7 cellular contexts compared by ENCODE assay signal in genomic region chr6:35452186-35453090, GRCh38. TPM values are rescaled to one million over a fixed set of nuclear protein-coding genes. Genes with fewer than 3 reads are reported as not detected.
DNase-seq lines count a peak whose midpoint lies in the region; ATAC-seq and TF ChIP-seq lines count a peak whose summit lies in the region.

TSS of gene FANCE (plus strand) at chr6:35452338. CDS start at chr6:35452546, 208 bp downstream.

- no peaks in the 10 kb centered on the region for H4K20me1 ChIP-seq in hepatocyte (ENCODE audit: insufficient read depth, poor library complexity, severe bottlenecking)

- no peaks in the 10 kb centered on the region for H3K27me3 ChIP-seq in hepatocyte

- H3K4me3 ChIP-seq in hepatocyte, result peak within 1 kb of the TSS; percentile 56

- no peaks in the 10 kb centered on the region for H3K36me3 ChIP-seq in hepatocyte (replicated peaks; ENCODE audit: insufficient read depth, low read depth)

- H2AFZ ChIP-seq in hepatocyte, result peak within 1 kb of the TSS; percentile 73

- no peak for TF ChIP-seq CTCF in hepatocyte (IDR thresholded peaks at IDR 0.05; ENCODE audit: poor library complexity)

- peaks cover 16% of the 10 kb centered on the region for H3K4me1 ChIP-seq in hepatocyte (ENCODE audit: insufficient read depth)

- H3K9me2 ChIP-seq in hepatocyte (replicated peaks; ENCODE audit: insufficient read depth), result no peaks in the 10 kb centered on the region

- H3K4me2 ChIP-seq in hepatocyte, result peak within 1 kb of the TSS; percentile 94

- H3K79me2 ChIP-seq in hepatocyte, result peaks cover 15% of the 10 kb centered on the region

- peak within 1 kb of the TSS; percentile 79 for H3K27ac ChIP-seq in hepatocyte

- H3K9me3 ChIP-seq in hepatocyte (ENCODE audit: low read depth), result no peaks in the 10 kb centered on the region

- DNase-seq in NCI-H2029 (lab: John Stamatoyannopoulos, UW) (peak; percentile 80), T1000 (lab: John Stamatoyannopoulos, UW) (peak; percentile 95), astrocyte of the hippocampus (ENCODE audit: low read depth, low spot score) (peak; percentile 97), hepatocyte (ENCODE audit: low spot score) (peak; percentile 98), retina (peak; percentile 95)

- peak; percentile 71 for ATAC-seq in GM18519 (IDR thresholded peaks at IDR 0.05; ENCODE audit: low FRiP score, unreplicated experiment)
- ATAC-seq in HG02973 (IDR thresholded peaks at IDR 0.05; ENCODE audit: unreplicated experiment), result peak; percentile 79

- WGBS in hepatocyte (ENCODE audit: low lambda C conversion rate, missing lambda C conversion rate), result 3% methylated on average over 67 of the region's 87 CpGs

RNA-seq across cellular contexts. Expression of gene FANCE, which starts in this region (rescaled TPM):
- 8.7 and 9.0 TPM in 2 replicates for total RNA-seq in hepatocyte
- polyA plus RNA-seq in hepatocyte, result 3.7 and 4.1 TPM in 2 replicates

Comparison
In these comparisons a context has a peak if more than half of its experiments do, and no peak if none do; other contexts are left out.
1. Peak in every context shown above with its lines: DNase-seq, ATAC-seq, H3K4me3 ChIP-seq and H3K27ac ChIP-seq.